Comparison of ENCODE assay signal across 13 cellular contexts in genomic region chr22:17190702-17191101, GRCh38.
"Had no signal": no experiment of that assay in that cellular context is flagged by ENCODE, and none has a peak within 500 bp of the region (broad histone marks: within the 10 kb centered on the region; RNA-seq: fewer than 3 reads in every experiment).

No MANE protein-coding gene starts in this region.

- H3K27ac ChIP-seq: foreskin keratinocyte, neural progenitor cell, pancreas, transverse colon had no signal

- ATAC-seq: foreskin keratinocyte, pancreas had no signal

- H3K9ac ChIP-seq: neural progenitor cell had no signal

- H3K9me3 ChIP-seq: pancreas, transverse colon had no signal

- H3K4me3 ChIP-seq: neural progenitor cell, pancreas, transverse colon had no signal

- H3K4me2 ChIP-seq: neural progenitor cell had no signal

- H2AFZ ChIP-seq: neural progenitor cell had no signal

- H3K36me3 ChIP-seq: neural progenitor cell, pancreas had no signal

- DNase-seq: activated B cell treated with CpG ODN at 0.5 μM for 24 hours; activated CD4-positive, alpha-beta T cell treated with anti-CD3 and anti-CD28 coated beads for 48 hours; activated CD8-positive, alpha-beta memory T cell treated with anti-CD3 and anti-CD28 coated beads, Interleukin-2, amount 50 U/mL, for 48 hours; activated naive CD8-positive, alpha-beta T cell treated with anti-CD3 and anti-CD28 coated beads for 36 hours; cortex of kidney; effector CD8-positive, alpha-beta T cell; foreskin keratinocyte; stimulated activated CD4-positive, alpha-beta T cell treated with anti-CD3 and anti-CD28 coated beads, Interleukin-15, amount 100 ng/mL, for 24 hours; stimulated activated CD4-positive, alpha-beta T cell treated with anti-CD3 and anti-CD28 coated beads, Interleukin-4, amount 100 ng/mL, for 1 hour; stimulated activated naive CD4-positive, alpha-beta T cell; transverse colon had no signal

- H3K4me1 ChIP-seq: foreskin keratinocyte, pancreas, transverse colon had no signal

- H3K27me3 ChIP-seq: foreskin keratinocyte, neural progenitor cell, pancreas, transverse colon had no signal
